ENCODE assay signal across 6 cellular contexts in the genomic region with DNA sequence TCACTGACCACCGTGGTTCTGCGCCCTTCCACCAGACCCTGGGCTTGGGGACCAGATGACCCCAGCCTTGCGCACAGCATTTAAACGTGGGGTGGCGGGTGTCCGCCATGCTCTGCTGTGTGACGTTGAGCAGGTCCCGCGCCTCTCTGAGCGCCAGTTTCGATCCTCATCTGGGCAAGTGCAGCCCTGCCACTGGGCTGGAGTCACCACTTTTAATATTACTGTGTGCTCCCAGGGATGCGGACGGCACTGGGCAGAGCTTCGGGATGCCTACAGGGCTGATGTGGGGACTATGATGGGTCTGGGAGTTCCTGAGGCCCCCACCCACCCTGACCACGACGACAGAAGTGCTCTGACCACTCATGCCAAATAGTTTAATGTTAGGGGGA. TPM values are rescaled to one million over a fixed set of nuclear protein-coding genes. Genes with fewer than 3 reads are reported as not detected.
DNase-seq lines count a peak whose midpoint lies in the region; ATAC-seq and TF ChIP-seq lines count a peak whose summit lies in the region.

No MANE protein-coding gene starts in this region.

- peak overlapping the region; percentile 94 for H3K4me2 ChIP-seq in OCI-LY3 (ENCODE audit: low read length)

- H3K27ac ChIP-seq in OCI-LY3 (ENCODE audit: low read length) (peak overlapping the region; percentile 31), epithelial cell of prostate (peak overlapping the region; percentile 77), spleen (peak overlapping the region; percentile 83 to 95 (median 91))

- peak overlapping the region; percentile 37; the same call in 1 of the 2 replicates for H2AFZ ChIP-seq in OCI-LY3 (ENCODE audit: low read depth, low read length)

- ATAC-seq in HG03025 (IDR thresholded peaks at IDR 0.05; ENCODE audit: low FRiP score, unreplicated experiment) = no peak

- H3K9ac ChIP-seq in OCI-LY3 (ENCODE audit: low read length) = peak overlapping the region; percentile 73

- H3K36me3 ChIP-seq in OCI-LY3 (replicated peaks; ENCODE audit: low read depth, low read length) (peaks cover 10% of the 10 kb centered on the region), spleen (no peaks in the 10 kb centered on the region)

- H3K9me3 ChIP-seq in OCI-LY3 (ENCODE audit: insufficient read depth, low read length) (no peaks in the 10 kb centered on the region), spleen (no peaks in the 10 kb centered on the region)

- no peak for TF ChIP-seq POLR2A in spleen (IDR thresholded peaks at IDR 0.05)

- peaks cover 4% of the 10 kb centered on the region; the same call in 1 of the 2 replicates for H3K79me2 ChIP-seq in OCI-LY3 (ENCODE audit: low read length)

- TF ChIP-seq CTCF in OCI-LY3 (IDR thresholded peaks at IDR 0.05; ENCODE audit: low read depth, low read length) = no peak
- peak in 4 of 11 experiments; percentile 2 to 30 (median 18) for TF ChIP-seq CTCF in spleen (IDR thresholded peaks at IDR 0.05 in 8 of 11, conservative IDR thresholded peaks at IDR 0.05 in 3 of 11)

- intact Hi-C loops in spleen (cut with DNase I; ENCODE audit: low total_unique reads) = no loop called here

- H3K4me1 ChIP-seq in OCI-LY3 (ENCODE audit: low read length) = peaks cover 19% of the 10 kb centered on the region
- H3K4me1 ChIP-seq in spleen = peaks cover 7 to 25% (median 20%) of the 10 kb centered on the region in 6 donors

- WGBS in spleen, 5 donors = 62 to 72% (median 68%) methylated on average over 16 of the region's 16 CpGs

- H3K4me3 ChIP-seq in OCI-LY3 (ENCODE audit: low read length) (peak overlapping the region; percentile 82), spleen (peak overlapping the region; percentile 46 to 77 (median 68))

- H3K27me3 ChIP-seq in OCI-LY3 (ENCODE audit: low read depth, low read length) = 0 out of 2 replicates have a peak, but pooled peaks cover 2% of the 10 kb centered on the region
- no peaks in the 10 kb centered on the region for H3K27me3 ChIP-seq in spleen (replicated peaks in 1 of 7)

- no peak for DNase-seq in epithelial cell of prostate (ENCODE audit: low read depth, low spot score)
- DNase-seq in spleen = no peak
- no peak for DNase-seq in medulla oblongata (ENCODE audit: extremely low spot score)
- DNase-seq in NCI-H1436 treated with DMSO at 0.1 percent for 48 hours (lab: John Stamatoyannopoulos, UW) = no peak

- no peaks in the 10 kb centered on the region for H4K20me1 ChIP-seq in OCI-LY3 (ENCODE audit: insufficient read depth, low read length)

RNA-seq across cellular contexts. Expression of a gene that starts 1.2 kb away (rescaled TPM):
- 1 to 10 TPM; 2.7 to 7.9 (median 5.8) TPM for total RNA-seq in spleen
- polyA plus RNA-seq in spleen = 1 to 10 TPM; 5.4 to 9.2 (median 6.5) TPM

RNA-seq across cellular contexts. Expression of a gene that starts 8.6 kb away (rescaled TPM):
- total RNA-seq in spleen = not detected
- polyA plus RNA-seq in spleen = under 1 TPM in 1 of 3 donors, not detected in 2; 0.08 TPM

RNA-seq across cellular contexts. Expression of a gene that starts 19.6 kb away (rescaled TPM):
- 1 to 10 TPM in 3 of 7 donors, under 1 TPM in 3, not detected in 1; 0.39 to 2.0 (median 0.98) TPM for total RNA-seq in spleen
- polyA plus RNA-seq in spleen = 1 to 10 TPM; 1.1 to 5.7 (median 1.2) TPM

RNA-seq across cellular contexts. Expression of a gene that starts 24.2 kb away (rescaled TPM):
- total RNA-seq in spleen = 100 to 1,000 TPM; 145 to 258 (median 185) TPM
- 100 to 1,000 TPM; 132 to 257 (median 213) TPM for polyA plus RNA-seq in spleen

RNA-seq across cellular contexts. Expression of a gene that starts 43.5 kb away (rescaled TPM):
- not detected for total RNA-seq in spleen
- under 1 TPM in 1 of 3 donors, not detected in 2; 0.03 TPM for polyA plus RNA-seq in spleen

Comparison
In these comparisons a context has a peak if more than half of its experiments do, and no peak if none do; other contexts are left out.
1. H3K27ac ChIP-seq: peak in every context shown above with its lines; median percentile 91 in spleen; 77 in epithelial cell of prostate; 31 in OCI-LY3.